10 cellular contexts compared by ENCODE assay signal in genomic region chr7:100891555-100891954, GRCh38. TPM values are rescaled to one million over a fixed set of nuclear protein-coding genes. Genes with fewer than 3 reads are reported as not detected.
DNase-seq lines count a peak whose midpoint lies in the region; TF ChIP-seq lines count a peak whose summit lies in the region.
"Had no signal": no experiment of that assay in that cellular context is flagged by ENCODE, and none has a peak within 500 bp of the region (broad histone marks: within the 10 kb centered on the region; RNA-seq: fewer than 3 reads in every experiment).

No MANE protein-coding gene starts in this region.

- H3K36me3 ChIP-seq in PC-9 (ENCODE audit: low read depth) = peaks cover 5% of the 10 kb centered on the region
- H3K36me3 ChIP-seq in ectodermal cell (ENCODE audit: control insufficient read depth, insufficient read depth, low read length) = peaks cover 8% of the 10 kb centered on the region

- WGBS in ectodermal cell, 2 experiments = 82 to 84% methylated on average over 3 of the region's 4 CpGs

- DNase-seq in EH (ENCODE audit: low read depth) (peak; percentile 29), PC-9 (peak in 1 of 2 experiments; percentile 78), nephron progenitor cell (no peak), head of caudate nucleus (no peak), foreskin melanocyte (no peak), GM10248 (ENCODE audit: extremely low spot score) (no peak), putamen (ENCODE audit: low spot score) (no peak)
- DNase-seq: NCI-H1694, Right ventricle myocardium superior had no signal

- H3K4me2 ChIP-seq in PC-9 = peak overlapping the region; percentile 98; the same call in 1 of the 2 replicates

- peaks cover 21% of the 10 kb centered on the region for H3K36me3 Mint-ChIP-seq in nephron progenitor cell (ENCODE audit: low read depth)

- peaks cover 16% of the 10 kb centered on the region for H3K27me3 Mint-ChIP-seq in nephron progenitor cell (ENCODE audit: low read depth, poor library complexity)

- no peaks in the 10 kb centered on the region for H3K9me3 ChIP-seq in PC-9 (ENCODE audit: insufficient read depth, low read depth)
- no peaks in the 10 kb centered on the region for H3K9me3 ChIP-seq in ectodermal cell (ENCODE audit: control insufficient read depth, low read length)

- no TSS peak for BruUV-seq in PC-9 (replicated peaks; lab: Mats Ljungman, UMichigan)

- POLR2A ChIA-PET in PC-9 (lab: Charles Lee; ENCODE audit: unreplicated experiment) = interaction anchor here (0.6 kb wide), 4 partner anchors 9 to 171 kb away, joined by 3 to 17 read pairs (median 5); no protein-coding TSS in a partner anchor
- POLR2A ChIA-PET in GM10248 (lab: Yijun Ruan, JAX) = interaction anchor here (0.6 kb wide), 3 partner anchors 84 to 262 kb away, joined by 6 to 7 read pairs (median 6); no protein-coding TSS in a partner anchor

- H3K4me1 Mint-ChIP-seq in nephron progenitor cell = peaks cover 64% of the 10 kb centered on the region

- peaks cover 25% of the 10 kb centered on the region for H3K79me2 ChIP-seq in PC-9 (ENCODE audit: low read depth)

- peak overlapping the region; percentile 3 for H3K27ac Mint-ChIP-seq in nephron progenitor cell

- intact Hi-C loops in PC-9 (cut with micrococcal nuclease; ENCODE audit: unreplicated experiment) = loop anchor here (5.0 to 10.0 kb wide), 4 partner anchors 64 to 643 kb away; partner anchors contain the start of gene EPHB4
- intact Hi-C loops in head of caudate nucleus (cut with DNase I) = loop anchor here (5.0 to 10.0 kb wide), 2 partner anchors 166 to 243 kb away; no protein-coding TSS in a partner anchor

- H2AFZ ChIP-seq in PC-9 = no peak overlapping the region

- no peak for TF ChIP-seq CTCF in PC-9 (conservative IDR thresholded peaks at IDR 0.05)
- no peak for TF ChIP-seq CTCF in nephron progenitor cell (IDR thresholded peaks at IDR 0.05)
- TF ChIP-seq CTCF in GM10248 (IDR thresholded peaks at IDR 0.05; ENCODE audit: control extremely low read depth, extremely low read depth, low read depth, missing control alignments) = no peak

- peaks cover 26% of the 10 kb centered on the region for H3K4me1 ChIP-seq in PC-9 (replicated peaks; ENCODE audit: insufficient read depth)
- peaks cover 22% of the 10 kb centered on the region for H3K4me1 ChIP-seq in ectodermal cell (ENCODE audit: control insufficient read depth, insufficient read depth, low read length)

- H3K9me2 ChIP-seq in PC-9 (ENCODE audit: insufficient read depth) = no peaks in the 10 kb centered on the region

- no peaks in the 10 kb centered on the region for H3K9me3 Mint-ChIP-seq in nephron progenitor cell

- CTCF ChIA-PET in PC-9 (lab: Charles Lee) = interaction anchor here (0.6 kb wide), 5 partner anchors 14 to 1019 kb away, joined by 3 to 12 read pairs (median 5); no protein-coding TSS in a partner anchor
- CTCF ChIA-PET in GM10248 (lab: Yijun Ruan, JAX) = interaction anchor here (1.0 to 1.5 kb wide), 3 partner anchors 167 to 978 kb away, joined by 3 to 5 read pairs (median 4); no protein-coding TSS in a partner anchor

- no peak overlapping the region; the same call in 1 of the 2 replicates for H3K27ac ChIP-seq in PC-9
- H3K27ac ChIP-seq in ectodermal cell (ENCODE audit: insufficient read depth, low read depth, low read length, poor library complexity, severe bottlenecking) = no peak overlapping the region

- H3K4me3 ChIP-seq in PC-9 = no peak overlapping the region; the same call in 1 of the 2 replicates
- peak overlapping the region; percentile 57 for H3K4me3 ChIP-seq in ectodermal cell (ENCODE audit: insufficient read depth, low read depth, low read length)

- peaks cover 45% of the 10 kb centered on the region for H3F3A ChIP-seq in PC-9 (ENCODE audit: insufficient read depth, low read depth)

- peak overlapping the region; percentile 90 for H3K4me3 Mint-ChIP-seq in nephron progenitor cell

- peaks cover 11% of the 10 kb centered on the region; the same call in 1 of the 2 replicates for H3K27me3 ChIP-seq in PC-9 (ENCODE audit: insufficient read depth, low read depth)
- H3K27me3 ChIP-seq in ectodermal cell (ENCODE audit: control insufficient read depth, insufficient read depth, low read length, poor library complexity, severe bottlenecking) = peaks cover 21% of the 10 kb centered on the region

- no peaks in the 10 kb centered on the region; the same call in 1 of the 2 replicates for H4K20me1 ChIP-seq in PC-9 (ENCODE audit: insufficient read depth)

RNA-seq across cellular contexts. Expression of gene UFSP1, which starts 2.0 kb away (rescaled TPM):
- 2.7 and 2.8 TPM in 2 replicates for total RNA-seq in PC-9 (2021)
- polyA plus RNA-seq in ectodermal cell (2013, experiment 1 of 4) = 0.72 TPM
- polyA plus RNA-seq in ectodermal cell (2013, experiment 2 of 4) = 1.5 TPM
- 1.9 TPM for polyA plus RNA-seq in ectodermal cell (2013, experiment 3 of 4)
- polyA plus RNA-seq in ectodermal cell (2013, experiment 4 of 4) = 1.7 TPM

RNA-seq across cellular contexts. Expression of gene ACHE, which starts 4.1 kb away (rescaled TPM):
- total RNA-seq in PC-9 (2021) = 0.28 and 0.35 TPM in 2 replicates
- polyA plus RNA-seq in ectodermal cell (2013, experiment 1 of 4) = 1.6 TPM
- 2.1 TPM for polyA plus RNA-seq in ectodermal cell (2013, experiment 2 of 4)
- 1.4 TPM for polyA plus RNA-seq in ectodermal cell (2013, experiment 3 of 4)
- polyA plus RNA-seq in ectodermal cell (2013, experiment 4 of 4) = 1.7 TPM

RNA-seq across cellular contexts. Expression of gene SRRT, which starts 16.7 kb away (rescaled TPM):
- total RNA-seq in PC-9 (2021) = 116 and 144 TPM in 2 replicates
- 216 TPM for polyA plus RNA-seq in ectodermal cell (2013, experiment 1 of 4)
- 222 TPM for polyA plus RNA-seq in ectodermal cell (2013, experiment 2 of 4)
- 173 TPM for polyA plus RNA-seq in ectodermal cell (2013, experiment 3 of 4)
- polyA plus RNA-seq in ectodermal cell (2013, experiment 4 of 4) = 166 TPM

RNA-seq across cellular contexts. Expression of gene TRIP6, which starts 24.4 kb away (rescaled TPM):
- 89.3 and 91.4 TPM in 2 replicates for total RNA-seq in PC-9 (2021)
- 66.3 TPM for polyA plus RNA-seq in ectodermal cell (2013, experiment 1 of 4)
- polyA plus RNA-seq in ectodermal cell (2013, experiment 2 of 4) = 57.5 TPM
- 56.4 TPM for polyA plus RNA-seq in ectodermal cell (2013, experiment 3 of 4)
- 57.8 TPM for polyA plus RNA-seq in ectodermal cell (2013, experiment 4 of 4)

RNA-seq across cellular contexts. Expression of gene SLC12A9, which starts 39.0 kb away (rescaled TPM):
- total RNA-seq in PC-9 (2021) = 34.7 and 36.7 TPM in 2 replicates
- 25.9 TPM for polyA plus RNA-seq in ectodermal cell (2013, experiment 1 of 4)
- 26.2 TPM for polyA plus RNA-seq in ectodermal cell (2013, experiment 2 of 4)
- 21.4 TPM for polyA plus RNA-seq in ectodermal cell (2013, experiment 3 of 4)
- polyA plus RNA-seq in ectodermal cell (2013, experiment 4 of 4) = 19.9 TPM
